ENCODE assay signal across 8 cellular contexts in genomic region chr1:65067491-65068201, GRCh38.
A peak's percentile ranks its signal among the peaks of the same experiment; 100 is the strongest.
DNase-seq lines count a peak whose midpoint lies in the region; ATAC-seq, FAIRE-seq and TF ChIP-seq lines count a peak whose summit lies in the region.

No MANE protein-coding gene starts in this region.

- peak overlapping the region; percentile 82 for H3K4me3 ChIP-seq in fibroblast of pulmonary artery (replicated peaks; ENCODE audit: low read depth, low read length)

- TF ChIP-seq RAD21 in Ishikawa (IDR thresholded peaks at IDR 0.05; ENCODE audit: low read depth): no peak

- DNase-seq in C1 segment of cervical spinal cord (lab: John Stamatoyannopoulos, UW): peak in 13 of 14 donors; percentile 12 to 88 (median 79)
- DNase-seq in RCC 7860 (ENCODE audit: low spot score): peak; percentile 21
- DNase-seq in activated T-helper 9 cell treated with anti-CD3 and anti-CD28 coated beads, Interleukin-2, amount 50 U/mL, for 16 hours (ENCODE audit: low read depth): peak; percentile 29
- DNase-seq in fibroblast of pulmonary artery (ENCODE audit: low read depth): peak; percentile 90
- DNase-seq in myocyte (ENCODE audit: low read depth): peak; percentile 78
- peak; percentile 56 for DNase-seq in stimulated activated naive CD8-positive, alpha-beta T cell treated with anti-CD3 and anti-CD28 coated beads, Interleukin-15, Interleukin-2, amounts not matched to agents 100 U/mL and 50 U/mL, for 24 hours

- FAIRE-seq in RCC 7860 (lab: Jason Lieb, UNC): no peak

- peak; percentile 40 for ATAC-seq in GM19455 (IDR thresholded peaks at IDR 0.05; ENCODE audit: unreplicated experiment)
- ATAC-seq in stimulated activated naive CD8-positive, alpha-beta T cell treated with anti-CD3 and anti-CD28 coated beads, Interleukin-15, Interleukin-2, amounts not matched to agents 100 U/mL and 50 U/mL, for 24 hours: peak; percentile 32

- TF ChIP-seq EP300 in Ishikawa (IDR thresholded peaks at IDR 0.05; ENCODE audit: borderline replicate concordance): no peak

- TF ChIP-seq CTCF in fibroblast of pulmonary artery (IDR thresholded peaks at IDR 0.05; ENCODE audit: low read length, missing control alignments): no peak

TF ChIP-seq in Ishikawa, 13 proteins besides CTCF, POLR2A, EP300 and RAD21:
- TF ChIP-seq ZBTB7A (IDR thresholded peaks at IDR 0.05; ENCODE audit: low read depth) (0 out of 2 replicates have a peak, but pooled peaks have one; percentile 31), USF1 (IDR thresholded peaks at IDR 0.05) (peak; percentile 83), TCF12 (IDR thresholded peaks at IDR 0.05; ENCODE audit: low read depth) (no peak), CEBPB (IDR thresholded peaks at IDR 0.05) (no peak), EGR1 (IDR thresholded peaks at IDR 0.05) (no peak), FOXM1 (IDR thresholded peaks at IDR 0.05; ENCODE audit: borderline replicate concordance, low read depth) (no peak), YY1 (IDR thresholded peaks at IDR 0.05; ENCODE audit: low read depth) (peak; percentile 82), TAF1 (IDR thresholded peaks at IDR 0.05; ENCODE audit: low read depth) (no peak; the same call in 1 of the 2 replicates), CREB1 (IDR thresholded peaks at IDR 0.05; ENCODE audit: low read depth) (no peak), NFIC (IDR thresholded peaks at IDR 0.05) (no peak), TEAD4 (IDR thresholded peaks at IDR 0.05) (no peak)
- TF ChIP-seq, protein P1, sequence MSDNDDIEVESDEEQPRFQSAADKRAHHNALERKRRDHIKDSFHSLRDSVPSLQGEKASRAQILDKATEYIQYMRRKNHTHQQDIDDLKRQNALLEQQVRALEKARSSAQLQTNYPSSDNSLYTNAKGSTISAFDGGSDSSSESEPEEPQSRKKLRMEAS (IDR thresholded peaks at IDR 0.05): peak; percentile 72
- TF ChIP-seq, protein P2, sequence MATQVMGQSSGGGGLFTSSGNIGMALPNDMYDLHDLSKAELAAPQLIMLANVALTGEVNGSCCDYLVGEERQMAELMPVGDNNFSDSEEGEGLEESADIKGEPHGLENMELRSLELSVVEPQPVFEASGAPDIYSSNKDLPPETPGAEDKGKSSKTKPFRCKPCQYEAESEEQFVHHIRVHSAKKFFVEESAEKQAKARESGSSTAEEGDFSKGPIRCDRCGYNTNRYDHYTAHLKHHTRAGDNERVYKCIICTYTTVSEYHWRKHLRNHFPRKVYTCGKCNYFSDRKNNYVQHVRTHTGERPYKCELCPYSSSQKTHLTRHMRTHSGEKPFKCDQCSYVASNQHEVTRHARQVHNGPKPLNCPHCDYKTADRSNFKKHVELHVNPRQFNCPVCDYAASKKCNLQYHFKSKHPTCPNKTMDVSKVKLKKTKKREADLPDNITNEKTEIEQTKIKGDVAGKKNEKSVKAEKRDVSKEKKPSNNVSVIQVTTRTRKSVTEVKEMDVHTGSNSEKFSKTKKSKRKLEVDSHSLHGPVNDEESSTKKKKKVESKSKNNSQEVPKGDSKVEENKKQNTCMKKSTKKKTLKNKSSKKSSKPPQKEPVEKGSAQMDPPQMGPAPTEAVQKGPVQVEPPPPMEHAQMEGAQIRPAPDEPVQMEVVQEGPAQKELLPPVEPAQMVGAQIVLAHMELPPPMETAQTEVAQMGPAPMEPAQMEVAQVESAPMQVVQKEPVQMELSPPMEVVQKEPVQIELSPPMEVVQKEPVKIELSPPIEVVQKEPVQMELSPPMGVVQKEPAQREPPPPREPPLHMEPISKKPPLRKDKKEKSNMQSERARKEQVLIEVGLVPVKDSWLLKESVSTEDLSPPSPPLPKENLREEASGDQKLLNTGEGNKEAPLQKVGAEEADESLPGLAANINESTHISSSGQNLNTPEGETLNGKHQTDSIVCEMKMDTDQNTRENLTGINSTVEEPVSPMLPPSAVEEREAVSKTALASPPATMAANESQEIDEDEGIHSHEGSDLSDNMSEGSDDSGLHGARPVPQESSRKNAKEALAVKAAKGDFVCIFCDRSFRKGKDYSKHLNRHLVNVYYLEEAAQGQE (IDR thresholded peaks at IDR 0.05; ENCODE audit: low read depth): no peak

Comparison
In these comparisons a context has a peak if more than half of its experiments do, and no peak if none do; other contexts are left out.
1. Peak in every context shown above with its lines: DNase-seq, ATAC-seq and H3K4me3 ChIP-seq.
2. DNase-seq: peak in every context shown above with its lines; median percentile 90 in fibroblast of pulmonary artery; 79 in C1 segment of cervical spinal cord; 78 in myocyte; 56 in stimulated activated naive CD8-positive, alpha-beta T cell treated with anti-CD3 and anti-CD28 coated beads, Interleukin-15, Interleukin-2, amounts not matched to agents 100 U/mL and 50 U/mL, for 24 hours; 29 in activated T-helper 9 cell treated with anti-CD3 and anti-CD28 coated beads, Interleukin-2, amount 50 U/mL, for 16 hours; 21 in RCC 7860.